9 cellular contexts compared by ENCODE assay signal in the genomic region with DNA sequence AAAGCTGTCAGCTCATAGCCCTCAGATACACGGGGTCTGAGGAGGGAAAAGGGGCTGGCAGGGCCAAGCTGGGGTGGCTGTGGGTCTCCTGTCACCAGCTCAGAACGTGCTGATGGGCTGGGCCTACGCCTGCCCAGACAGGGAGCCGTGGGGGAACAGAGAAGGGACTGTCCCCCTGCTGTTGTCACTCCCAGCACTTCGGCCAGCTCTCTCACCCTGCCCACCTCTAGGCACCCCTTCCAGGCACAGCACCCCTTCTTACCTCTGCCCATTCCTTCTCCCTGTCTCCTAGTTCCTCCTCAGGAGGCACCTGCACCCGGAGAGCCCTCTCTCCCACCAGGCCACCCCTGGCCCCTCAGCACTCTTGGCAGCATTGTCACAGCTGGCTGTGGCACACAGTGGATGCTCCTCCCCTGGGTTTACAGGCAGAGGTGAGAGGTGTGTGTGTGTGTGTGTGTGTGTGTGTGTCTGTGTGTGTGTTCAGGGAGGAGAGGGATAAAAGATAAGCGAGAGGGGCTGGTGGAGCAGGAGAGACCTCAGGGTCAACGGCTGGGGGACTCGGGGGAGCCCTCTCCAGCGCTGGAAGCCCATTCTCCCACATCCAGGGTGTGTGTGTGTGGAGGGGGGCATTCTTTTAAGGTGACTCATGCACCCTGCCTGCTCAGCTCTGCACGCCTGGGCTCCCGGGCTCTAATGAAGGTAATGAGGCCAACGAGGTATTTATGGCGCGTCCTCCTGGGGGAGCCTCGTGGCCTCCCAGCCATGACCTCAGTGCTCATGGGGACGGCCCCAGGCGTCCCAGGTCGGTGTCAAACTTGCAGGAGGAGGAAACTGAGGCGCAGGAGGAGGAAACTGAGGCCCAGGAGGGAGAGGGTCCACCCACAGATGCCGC.
DNase-seq lines count a peak whose midpoint lies in the region; ATAC-seq, FAIRE-seq and TF ChIP-seq lines count a peak whose summit lies in the region.
"Had no signal": no experiment of that assay in that cellular context is flagged by ENCODE, and none has a peak within 500 bp of the region (broad histone marks: within the 10 kb centered on the region; RNA-seq: fewer than 3 reads in every experiment).

No MANE protein-coding gene starts in this region.

- TF ChIP-seq CTCF in brain microvascular endothelial cell (IDR thresholded peaks at IDR 0.05; ENCODE audit: low read depth, low read length, missing control alignments) (no peak), lower leg skin (IDR thresholded peaks at IDR 0.05) (no peak)

- in situ Hi-C loops in ACHN (cut with HindIII; ENCODE audit: low pct_ligation_motif_present, low pct_unique_long_range_greater_than_20kb, low sequenced_read_pairs) (no loop called here), brain microvascular endothelial cell (cut with HindIII; ENCODE audit: low pct_ligation_motif_present, low sequenced_read_pairs) (no loop called here)

- DNase-seq in ACHN (peak; percentile 91), HPDE6-E6E7 (ENCODE audit: extremely low spot score) (peak; percentile 80), brain microvascular endothelial cell (peak; percentile 83), lower leg skin (ENCODE audit: low spot score in 2 of 2) (peak; percentile 14 to 88), putamen (ENCODE audit: low spot score) (no peak), GM19239 (ENCODE audit: insufficient read length, low spot score) (no peak)
- DNase-seq: NCI-H187 had no signal

- ATAC-seq in HG03095 (IDR thresholded peaks at IDR 0.05; ENCODE audit: unreplicated experiment) = no peak
- no peak for ATAC-seq in GM18867 (IDR thresholded peaks at IDR 0.05; ENCODE audit: unreplicated experiment)

- H3K36me3 ChIP-seq in brain microvascular endothelial cell (replicated peaks) = no peaks in the 10 kb centered on the region

- no peak for FAIRE-seq in GM19239 (lab: Jason Lieb, UNC)

- H3K27me3 ChIP-seq in brain microvascular endothelial cell (replicated peaks) = no peaks in the 10 kb centered on the region

- peak overlapping the region; percentile 47 for H3K27ac ChIP-seq in brain microvascular endothelial cell

- H3K4me3 ChIP-seq in brain microvascular endothelial cell (ENCODE audit: low read depth, low read length) (no peak overlapping the region), lower leg skin (ENCODE audit: low read depth, poor library complexity, severe bottlenecking) (no peak overlapping the region)

- intact Hi-C loops in lower leg skin (cut with DNase I; ENCODE audit: low total_unique reads) = no loop called here

- WGBS in lower leg skin, 2 donors = 56% methylated on average over 13 to 20 of the region's 21 CpGs

- TF ChIP-seq POLR2A in lower leg skin (IDR thresholded peaks at IDR 0.05) = no peak

Comparison
In these comparisons a context has a peak if more than half of its experiments do, and no peak if none do; other contexts are left out.
1. DNase-seq: peak in ACHN (single experiment), HPDE6-E6E7 (single experiment), brain microvascular endothelial cell (single experiment) and lower leg skin (2 of 2); none in putamen (single experiment) and GM19239 (single experiment).